1 cellular context compared by ENCODE assay signal in the genomic region with DNA sequence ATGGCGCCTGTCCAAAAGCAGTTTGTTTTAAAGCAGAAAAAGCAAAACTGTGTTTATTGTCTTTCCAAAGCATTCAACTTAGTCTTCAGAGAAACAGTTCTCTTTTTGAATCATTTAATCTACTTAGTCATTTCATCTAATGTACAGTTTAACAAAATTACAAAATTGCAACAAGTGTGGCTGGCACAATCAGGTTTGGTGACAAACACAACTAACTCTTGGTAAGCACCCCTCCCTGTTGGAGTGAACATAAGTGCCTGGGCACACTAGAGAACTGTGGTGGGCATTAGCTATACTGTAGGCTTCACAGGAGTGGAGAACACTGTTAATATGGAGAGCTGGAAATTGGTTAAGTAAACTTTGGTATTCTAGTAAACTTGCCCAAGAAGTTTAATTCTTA.
TF ChIP-seq lines count a peak whose summit lies in the region.

No MANE protein-coding gene starts in this region.

TF ChIP-seq in HepG2, 621 proteins besides CTCF, POLR2A, EP300 and RAD21:
- TF ChIP-seq ZNF646 (CRISPR knock-in tag; IDR thresholded peaks at IDR 0.05) (no peak), ZNF513 (CRISPR knock-in tag; conservative IDR thresholded peaks at IDR 0.05) (no peak), SMAD1 (CRISPR knock-in tag; IDR thresholded peaks at IDR 0.05; ENCODE audit: borderline replicate concordance, low read depth) (no peak), ZFP1 (CRISPR knock-in tag; IDR thresholded peaks at IDR 0.05) (no peak), GABPB1 (CRISPR knock-in tag; IDR thresholded peaks at IDR 0.05) (no peak), ISX (CRISPR knock-in tag; conservative IDR thresholded peaks at IDR 0.05) (no peak), TOPORS (CRISPR knock-in tag; IDR thresholded peaks at IDR 0.05) (no peak), MYNN (CRISPR knock-in tag; IDR thresholded peaks at IDR 0.05; ENCODE audit: low read depth) (no peak), GZF1 (CRISPR knock-in tag; IDR thresholded peaks at IDR 0.05) (no peak), ZNF430 (CRISPR knock-in tag; IDR thresholded peaks at IDR 0.05) (no peak), ZEB1 (IDR thresholded peaks at IDR 0.05; ENCODE audit: insufficient replicate concordance, low read depth) (no peak)
TF ChIP-seq in HepG2: peak in this region for 0.
